ENCODE assay signal across 8 cellular contexts in genomic region chr12:89783321-89784060, GRCh38.
DNase-seq lines count a peak whose midpoint lies in the region; ATAC-seq and TF ChIP-seq lines count a peak whose summit lies in the region.

No MANE protein-coding gene starts in this region.

- H3K36me3 ChIP-seq in Panc1 (ENCODE audit: control insufficient read depth, insufficient read depth, low read length) = no peaks in the 10 kb centered on the region
- no peaks in the 10 kb centered on the region for H3K36me3 ChIP-seq in upper lobe of right lung

- H3K27me3 ChIP-seq in Panc1 (ENCODE audit: control insufficient read depth, insufficient read depth, low read length) = no peaks in the 10 kb centered on the region
- H3K27me3 ChIP-seq in upper lobe of right lung = no peaks in the 10 kb centered on the region

- BruUV-seq in Panc1 (replicated peaks; lab: Mats Ljungman, UMichigan) = no TSS peak

- H3K4me1 ChIP-seq in Panc1 (ENCODE audit: control insufficient read depth, insufficient read depth, low read length) (no peaks in the 10 kb centered on the region), upper lobe of right lung (no peaks in the 10 kb centered on the region)

- DNase-seq in Right ventricle myocardium superior (no peak), cardiac septum (ENCODE audit: low spot score) (no peak), Panc1 (ENCODE audit: low read depth, low spot score) (no peak), iPS-NIHi7 (ENCODE audit: extremely low spot score) (peak; percentile 12), upper lobe of right lung (no peak), cerebellum (ENCODE audit: low spot score) (no peak), NCI-H187 treated with DMSO at 0.1 percent for 48 hours (lab: John Stamatoyannopoulos, UW) (no peak), substantia nigra (lab: John Stamatoyannopoulos, UW) (no peak)

- POLR2A ChIA-PET in Panc1 (lab: Charles Lee) = no interaction called here

- no peak for TF ChIP-seq CTCF in Panc1 (IDR thresholded peaks at IDR 0.05)
- no peak for TF ChIP-seq CTCF in upper lobe of right lung (IDR thresholded peaks at IDR 0.05)

- in situ Hi-C loops in Panc1 (cut with HindIII; ENCODE audit: low pct_unique_long_range_greater_than_20kb, low sequenced_read_pairs) = no loop called here

- CTCF ChIA-PET in Panc1 (lab: Charles Lee) = no interaction called here

- no peaks in the 10 kb centered on the region for H3K9me3 ChIP-seq in Panc1 (ENCODE audit: control insufficient read depth, insufficient read depth, low read depth, low read length)
- H3K9me3 ChIP-seq in upper lobe of right lung = no peaks in the 10 kb centered on the region

- ATAC-seq in Right ventricle myocardium superior (ENCODE audit: poor library complexity) (peak; percentile 98), Panc1 (no peak; the same call in 1 of the 2 replicates), upper lobe of right lung (peak; percentile 51)

- peak overlapping the region; percentile 12; the same call in 1 of the 2 replicates for H3K27ac ChIP-seq in Panc1 (ENCODE audit: low read length)
- no peak overlapping the region for H3K27ac ChIP-seq in upper lobe of right lung
- no peak overlapping the region for H3K27ac ChIP-seq in substantia nigra (ENCODE audit: low read depth, low read length, poor library complexity, severe bottlenecking)

- intact Hi-C loops in Right ventricle myocardium superior (cut with DNase I) (no loop called here), cardiac septum (cut with DNase I) (no loop called here), Panc1 (cut with micrococcal nuclease; ENCODE audit: unreplicated experiment) (no loop called here), upper lobe of right lung (cut with DNase I) (no loop called here)

- H3K4me3 ChIP-seq in Panc1 (ENCODE audit: low read depth in 2 of 2, low read length in 2 of 2) (no peak overlapping the region), upper lobe of right lung (no peak overlapping the region)
